Comparison of ENCODE assay signal across 9 cellular contexts in genomic region chrX:36930491-36930890, GRCh38.
"Had no signal": no experiment of that assay in that cellular context is flagged by ENCODE, and none has a peak within 500 bp of the region (broad histone marks: within the 10 kb centered on the region; RNA-seq: fewer than 3 reads in every experiment).

No MANE protein-coding gene starts in this region.

- H3K4me3 ChIP-seq: K562 had no signal

- ATAC-seq: HepG2, K562 had no signal

- H3K4me1 Mint-ChIP-seq: IgD-negative memory B cell had no signal

- H3K4me2 ChIP-seq: KMS-11 had no signal

- H3K27ac Mint-ChIP-seq: IgD-negative memory B cell had no signal

- DNase-seq: IMR-90, KBM-7, KG1 had no signal

- H3K4me3 Mint-ChIP-seq: IgD-negative memory B cell had no signal

- H3K27me3 Mint-ChIP-seq: IgD-negative memory B cell had no signal

- H3K27ac ChIP-seq: HL-60, KMS-11 had no signal

- H3K9ac ChIP-seq: KMS-11 had no signal

- H3K36me3 Mint-ChIP-seq: IgD-negative memory B cell had no signal

- FAIRE-seq: HepG2, HTR-8/SVneo, K562 had no signal
